In genomic region chr4:186161138-186161537, GRCh38 we compare ENCODE assay signal across 8 cellular contexts. TPM values are rescaled to one million over a fixed set of nuclear protein-coding genes. Genes with fewer than 3 reads are reported as not detected.
DNase-seq lines count a peak whose midpoint lies in the region; ATAC-seq lines count a peak whose summit lies in the region.

No MANE protein-coding gene starts in this region.

- peak; percentile 54 for DNase-seq in activated CD4-positive, alpha-beta T cell treated with anti-CD3 and anti-CD28 coated beads for 48 hours
- DNase-seq in activated CD4-positive, alpha-beta T cell treated with anti-CD3 and anti-CD28 coated beads, Interleukin-2, amount 50 U/mL, for 4 hours: no peak
- DNase-seq in NCI-H1105 (lab: John Stamatoyannopoulos, UW): peak; percentile 32
- no peak for DNase-seq in trophoblast cell
- no peak for DNase-seq in globus pallidus (ENCODE audit: low spot score)
- DNase-seq in putamen (ENCODE audit: low spot score): no peak
- DNase-seq in G401 (ENCODE audit: low spot score): no peak

- peaks cover 9% of the 10 kb centered on the region for H3K9me3 ChIP-seq in trophoblast cell (ENCODE audit: insufficient read depth, low read depth, low read length)

- no peaks in the 10 kb centered on the region for H3K27me3 ChIP-seq in trophoblast cell (ENCODE audit: insufficient read depth, low read length)

- no peaks in the 10 kb centered on the region for H3K79me2 ChIP-seq in trophoblast cell (ENCODE audit: control insufficient read depth, insufficient read depth, low read length, poor library complexity)

- H2AK5ac ChIP-seq in trophoblast cell (ENCODE audit: low read length): no peak overlapping the region

- no peak overlapping the region for H3K27ac ChIP-seq in trophoblast cell (ENCODE audit: low read depth, low read length)

- no CpG with 5 or more reads among the region's 6 CpGs for WGBS in trophoblast cell (ENCODE audit: extremely low coverage, insufficient coverage, insufficient read length)

- no peak overlapping the region for H2BK12ac ChIP-seq in trophoblast cell (ENCODE audit: low read length)

- in situ Hi-C loops in G401 (cut with HindIII; ENCODE audit: low sequenced_read_pairs): no loop called here

- no peak overlapping the region for H4K8ac ChIP-seq in trophoblast cell (ENCODE audit: low read depth, low read length)

- no peak overlapping the region for H4K12ac ChIP-seq in trophoblast cell (ENCODE audit: low read depth, low read length)

- H3K4ac ChIP-seq in trophoblast cell (ENCODE audit: low read depth, low read length): no peak overlapping the region

- no peak overlapping the region for H2BK120ac ChIP-seq in trophoblast cell (ENCODE audit: insufficient read depth, low read length, poor library complexity)

- H3K18ac ChIP-seq in trophoblast cell (ENCODE audit: low read length): no peak overlapping the region

- no peaks in the 10 kb centered on the region for H3K4me1 ChIP-seq in trophoblast cell (ENCODE audit: control insufficient read depth in 1 of 2, insufficient read depth in 2 of 2, low read length in 2 of 2)

- ATAC-seq in HG02571 (IDR thresholded peaks at IDR 0.05; ENCODE audit: unreplicated experiment): peak; percentile 99

- H3K4me2 ChIP-seq in trophoblast cell (ENCODE audit: low read length): no peak overlapping the region

- H3K23ac ChIP-seq in trophoblast cell (ENCODE audit: low read length): peak overlapping the region; percentile 47

- no peaks in the 10 kb centered on the region for H3K79me1 ChIP-seq in trophoblast cell (ENCODE audit: low read length)

- H4K91ac ChIP-seq in trophoblast cell (ENCODE audit: low read depth, low read length): no peak overlapping the region

- H3K4me3 ChIP-seq in trophoblast cell (ENCODE audit: low read depth, low read length): no peak overlapping the region

- H2AFZ ChIP-seq in trophoblast cell (ENCODE audit: insufficient read depth, low read length, poor library complexity): no peak overlapping the region

- H3K14ac ChIP-seq in trophoblast cell (ENCODE audit: low read length): no peak overlapping the region

- H3K36me3 ChIP-seq in trophoblast cell (ENCODE audit: control insufficient read depth in 1 of 2, insufficient read depth in 2 of 2, low read length in 2 of 2): no peaks in the 10 kb centered on the region

- H3K9ac ChIP-seq in trophoblast cell (ENCODE audit: low read length): no peak overlapping the region

- H2BK5ac ChIP-seq in trophoblast cell (ENCODE audit: low read depth, low read length, poor library complexity): no peak overlapping the region

RNA-seq across cellular contexts. Expression of gene CYP4V2, which starts 30.2 kb away (rescaled TPM):
- 0.44 and 0.49 TPM in 2 replicates for polyA plus RNA-seq in trophoblast cell (2013)
- 1.2 and 2.7 TPM in 2 replicates for total RNA-seq in G401 (2014; rRNA removed; shearing (Covaris generic))

RNA-seq across cellular contexts. Expression of gene FAM149A, which starts 56.6 kb away (rescaled TPM):
- polyA plus RNA-seq in trophoblast cell (2013): 4.7 and 5.0 TPM in 2 replicates
- total RNA-seq in G401 (2014; rRNA removed; shearing (Covaris generic)): 1.7 and 4.3 TPM in 2 replicates

Comparison
In these comparisons a context has a peak if more than half of its experiments do, and no peak if none do; other contexts are left out.
1. DNase-seq: peak in activated CD4-positive, alpha-beta T cell treated with anti-CD3 and anti-CD28 coated beads for 48 hours (single experiment) and NCI-H1105 (single experiment); none in activated CD4-positive, alpha-beta T cell treated with anti-CD3 and anti-CD28 coated beads, Interleukin-2, amount 50 U/mL, for 4 hours (0 of 2), trophoblast cell (0 of 2), globus pallidus (single experiment), putamen (single experiment) and G401 (single experiment).